ENCODE assay signal across 15 cellular contexts in genomic region chr13:44159633-44160279, GRCh38.
DNase-seq lines count a peak whose midpoint lies in the region; ATAC-seq, FAIRE-seq and TF ChIP-seq lines count a peak whose summit lies in the region.
"Had no signal": no experiment of that assay in that cellular context is flagged by ENCODE, and none has a peak within 500 bp of the region (broad histone marks: within the 10 kb centered on the region; RNA-seq: fewer than 3 reads in every experiment).

No MANE protein-coding gene starts in this region.

- POLR2A ChIA-PET in A549 (lab: Yijun Ruan, JAX) = interaction anchor here (1.4 to 2.1 kb wide), 3 partner anchors 18 to 276 kb away, joined by 6 to 26 read pairs (median 8); no protein-coding TSS in a partner anchor

- H3K27me3 ChIP-seq in psoas muscle (ENCODE audit: insufficient read depth in 3 of 3, low read length in 2 of 3) = no peaks in the 10 kb centered on the region
- H3K27me3 ChIP-seq: spleen had no signal

- WGBS in A549 (ENCODE audit: missing lambda C conversion rate) = 15% methylated on average over 8 of the region's 8 CpGs
- WGBS in psoas muscle, 3 donors = 49 to 72% (median 53%) methylated on average over 8 of the region's 8 CpGs

- peak; percentile 90 to 95; a peak in 3 of 5 replicates for TF ChIP-seq EP300 in A549 (IDR thresholded peaks at IDR 0.05)

- TF ChIP-seq POLR2A in A549 (IDR thresholded peaks at IDR 0.05; ENCODE audit: low read length) = no peak

- H3K4me1 ChIP-seq in A549 = peaks cover 30% of the 10 kb centered on the region
- H3K4me1 ChIP-seq in psoas muscle = peaks cover 67% of the 10 kb centered on the region
- H3K4me1 ChIP-seq: spleen had no signal

- H3K27ac ChIP-seq in A549 (peak overlapping the region; percentile 79 to 96), psoas muscle (peak overlapping the region; percentile 87)
- H3K27ac ChIP-seq: SK-N-MC, spleen, VCaP had no signal

- TF ChIP-seq CTCF in A549 (IDR thresholded peaks at IDR 0.05) (no peak), epithelial cell of esophagus (IDR thresholded peaks at IDR 0.05; ENCODE audit: insufficient read depth, low read depth, low read length, missing control alignments) (no peak), psoas muscle (IDR thresholded peaks at IDR 0.05) (no peak)

- DNase-seq in A549 (ENCODE audit: low read depth in 1 of 2, low spot score in 1 of 2) (peak; percentile 78 to 89), RKO (ENCODE audit: low spot score) (peak; percentile 65), epithelial cell of esophagus (ENCODE audit: low read depth) (peak; percentile 99), psoas muscle (no peak), GM19240 (ENCODE audit: insufficient read length, low spot score) (no peak)
- DNase-seq: DMS 273 treated with DMSO at 0.1 percent for 48 hours; naive thymus-derived CD8-positive, alpha-beta T cell; NCI-H1694 treated with DMSO at 0.1 percent for 48 hours; spleen had no signal

- CTCF ChIA-PET in A549 (lab: Yijun Ruan, JAX) = interaction anchor here (1.4 to 1.9 kb wide), 2 partner anchors 61 to 254 kb away, joined by 3 to 5 read pairs; no protein-coding TSS in a partner anchor

- no peak overlapping the region for H3K4me3 ChIP-seq in A549
- no peak overlapping the region for H3K4me3 ChIP-seq in epithelial cell of esophagus (ENCODE audit: low read length)
- peak overlapping the region; percentile 0 for H3K4me3 ChIP-seq in psoas muscle
- H3K4me3 ChIP-seq: SK-N-MC, spleen had no signal

- peak; percentile 13 for FAIRE-seq in A549 (lab: Jason Lieb, UNC)
- FAIRE-seq: kidney had no signal

- ATAC-seq in A549 (peak; percentile 95 to 99), psoas muscle (peak in 1 of 4 donors; percentile 25), GM21723 (IDR thresholded peaks at IDR 0.05; ENCODE audit: unreplicated experiment) (no peak), HG02610 (IDR thresholded peaks at IDR 0.05; ENCODE audit: unreplicated experiment) (no peak), GM18861 (IDR thresholded peaks at IDR 0.05; ENCODE audit: unreplicated experiment) (no peak)
- ATAC-seq: naive thymus-derived CD8-positive, alpha-beta T cell had no signal

- peaks cover 11% of the 10 kb centered on the region; the same call in 2 of the 3 replicates for H3K9me3 ChIP-seq in A549
- H3K9me3 ChIP-seq in psoas muscle = no peaks in the 10 kb centered on the region
- H3K9me3 ChIP-seq: spleen had no signal

- no peaks in the 10 kb centered on the region for H3K36me3 ChIP-seq in psoas muscle (ENCODE audit: insufficient read depth in 1 of 2, low read depth in 1 of 2)
- H3K36me3 ChIP-seq: spleen had no signal

- intact Hi-C loops in psoas muscle (cut with DNase I) = loop anchor here in 1 of 2 donors (10.0 kb wide), 1 partner anchor 75 kb away; no protein-coding TSS in a partner anchor

- peak overlapping the region; percentile 49 for H3K4me2 ChIP-seq in A549

- TF ChIP-seq RAD21 in A549 (conservative IDR thresholded peaks at IDR 0.05 in 1 of 2, IDR thresholded peaks at IDR 0.05 in 1 of 2) = peak; percentile 32 to 53; a peak in 4 of 5 replicates

TF ChIP-seq in A549, 52 proteins besides CTCF, POLR2A, EP300 and RAD21:
- TF ChIP-seq, protein P1, sequence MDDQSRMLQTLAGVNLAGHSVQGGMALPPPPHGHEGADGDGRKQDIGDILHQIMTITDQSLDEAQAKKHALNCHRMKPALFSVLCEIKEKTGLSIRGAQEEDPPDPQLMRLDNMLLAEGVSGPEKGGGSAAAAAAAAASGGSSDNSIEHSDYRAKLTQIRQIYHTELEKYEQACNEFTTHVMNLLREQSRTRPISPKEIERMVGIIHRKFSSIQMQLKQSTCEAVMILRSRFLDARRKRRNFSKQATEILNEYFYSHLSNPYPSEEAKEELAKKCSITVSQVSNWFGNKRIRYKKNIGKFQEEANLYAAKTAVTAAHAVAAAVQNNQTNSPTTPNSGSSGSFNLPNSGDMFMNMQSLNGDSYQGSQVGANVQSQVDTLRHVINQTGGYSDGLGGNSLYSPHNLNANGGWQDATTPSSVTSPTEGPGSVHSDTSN (IDR thresholded peaks at IDR 0.05) = peak; percentile 57
- TF ChIP-seq, protein P2, sequence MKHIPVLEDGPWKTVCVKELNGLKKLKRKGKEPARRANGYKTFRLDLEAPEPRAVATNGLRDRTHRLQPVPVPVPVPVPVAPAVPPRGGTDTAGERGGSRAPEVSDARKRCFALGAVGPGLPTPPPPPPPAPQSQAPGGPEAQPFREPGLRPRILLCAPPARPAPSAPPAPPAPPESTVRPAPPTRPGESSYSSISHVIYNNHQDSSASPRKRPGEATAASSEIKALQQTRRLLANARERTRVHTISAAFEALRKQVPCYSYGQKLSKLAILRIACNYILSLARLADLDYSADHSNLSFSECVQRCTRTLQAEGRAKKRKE (CRISPR knock-in tag; IDR thresholded peaks at IDR 0.05; ENCODE audit: low read depth) = peak; percentile 86; the same call in 1 of the 2 replicates
- TF ChIP-seq JUN (IDR thresholded peaks at IDR 0.05) = peak; percentile 53 to 80; a peak in 4 of 5 replicates
- TF ChIP-seq EHF (CRISPR knock-in tag; IDR thresholded peaks at IDR 0.05) = no peak; the same call in 1 of the 2 replicates
- peak; percentile 83 for TF ChIP-seq HOXB5 (CRISPR knock-in tag; IDR thresholded peaks at IDR 0.05)
- TF ChIP-seq MAX (IDR thresholded peaks at IDR 0.05) = peak; percentile 46; the same call in 1 of the 2 replicates
- peak; percentile 91; the same call in 1 of the 2 replicates for TF ChIP-seq HOXB13 (CRISPR knock-in tag; IDR thresholded peaks at IDR 0.05; ENCODE audit: low read depth)
- peak; percentile 91 for TF ChIP-seq GATA3 (IDR thresholded peaks at IDR 0.05; ENCODE audit: borderline replicate concordance)
- no peak; the same call in 2 of the 3 replicates for TF ChIP-seq SMC3 (IDR thresholded peaks at IDR 0.05)
- TF ChIP-seq RNF2 (IDR thresholded peaks at IDR 0.05; ENCODE audit: borderline replicate concordance, low read depth) = no peak
- TF ChIP-seq, protein P3, sequence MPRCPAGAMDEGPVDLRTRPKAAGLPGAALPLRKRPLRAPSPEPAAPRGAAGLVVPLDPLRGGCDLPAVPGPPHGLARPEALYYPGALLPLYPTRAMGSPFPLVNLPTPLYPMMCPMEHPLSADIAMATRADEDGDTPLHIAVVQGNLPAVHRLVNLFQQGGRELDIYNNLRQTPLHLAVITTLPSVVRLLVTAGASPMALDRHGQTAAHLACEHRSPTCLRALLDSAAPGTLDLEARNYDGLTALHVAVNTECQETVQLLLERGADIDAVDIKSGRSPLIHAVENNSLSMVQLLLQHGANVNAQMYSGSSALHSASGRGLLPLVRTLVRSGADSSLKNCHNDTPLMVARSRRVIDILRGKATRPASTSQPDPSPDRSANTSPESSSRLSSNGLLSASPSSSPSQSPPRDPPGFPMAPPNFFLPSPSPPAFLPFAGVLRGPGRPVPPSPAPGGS (IDR thresholded peaks at IDR 0.05) = peak; percentile 65; the same call in 1 of the 3 replicates
- 0 out of 2 replicates have a peak, but pooled peaks have one; percentile 27 for TF ChIP-seq HES2 (IDR thresholded peaks at IDR 0.05)
- peak; percentile 73 to 85 for TF ChIP-seq CEBPB (IDR thresholded peaks at IDR 0.05)
- peak; percentile 65 for TF ChIP-seq MAFK (IDR thresholded peaks at IDR 0.05; ENCODE audit: partially characterized antibody)
- no peak for TF ChIP-seq FOXS1 (CRISPR knock-in tag; IDR thresholded peaks at IDR 0.05)
- peak; percentile 72 for TF ChIP-seq FOSL2 (IDR thresholded peaks at IDR 0.05)
- TF ChIP-seq FOSL2 (CRISPR knock-in tag; IDR thresholded peaks at IDR 0.05) = peak; percentile 84
- peak; percentile 88 for TF ChIP-seq JUNB (IDR thresholded peaks at IDR 0.05)
TF ChIP-seq in A549: peak in this region for 13.

Comparison
In these comparisons a context has a peak if more than half of its experiments do, and no peak if none do; other contexts are left out.
1. ATAC-seq: peak in A549 (2 of 2); none in GM21723 (single experiment), HG02610 (single experiment) and GM18861 (single experiment).
2. DNase-seq: peak in A549 (2 of 2), RKO (single experiment) and epithelial cell of esophagus (single experiment); none in psoas muscle (0 of 2) and GM19240 (single experiment).